ENCODE assay signal across 10 cellular contexts in genomic region chr9:84670801-84671153, GRCh38. TPM values are rescaled to one million over a fixed set of nuclear protein-coding genes. Genes with fewer than 3 reads are reported as not detected.
DNase-seq lines count a peak whose midpoint lies in the region; ATAC-seq, FAIRE-seq and TF ChIP-seq lines count a peak whose summit lies in the region.
"Had no signal": no experiment of that assay in that cellular context is flagged by ENCODE, and none has a peak within 500 bp of the region (broad histone marks: within the 10 kb centered on the region; RNA-seq: fewer than 3 reads in every experiment).

No MANE protein-coding gene starts in this region.

- no peak overlapping the region for H2AFZ ChIP-seq in H9 (ENCODE audit: low read length)
- no peak overlapping the region for H2AFZ ChIP-seq in GM12878 (ENCODE audit: control insufficient read depth, low read depth, low read length)
- no peak overlapping the region for H2AFZ ChIP-seq in Karpas-422 (ENCODE audit: low read length)

- no peak overlapping the region for H3T11ph ChIP-seq in H9 (ENCODE audit: low read length)

- no peaks in the 10 kb centered on the region for H3K36me3 ChIP-seq in GM12878 (ENCODE audit: control insufficient read depth in 2 of 2, insufficient read depth in 2 of 2, low read length in 1 of 2)
- no peaks in the 10 kb centered on the region for H3K36me3 ChIP-seq in kidney epithelial cell (ENCODE audit: control insufficient read depth, insufficient read depth, low read length)
- no peaks in the 10 kb centered on the region for H3K36me3 ChIP-seq in spleen
- H3K36me3 ChIP-seq in Karpas-422 (ENCODE audit: insufficient read depth, low read length): no peaks in the 10 kb centered on the region
- H3K36me3 ChIP-seq: adrenal gland had no signal

- no peak overlapping the region for H4K5ac ChIP-seq in H9 (ENCODE audit: insufficient read length, low read depth, low read length)

- H3K79me1 ChIP-seq in H9 (ENCODE audit: insufficient read depth, low read depth, low read length, poor library complexity, severe bottlenecking): no peaks in the 10 kb centered on the region

- H3K9ac ChIP-seq in H9 (ENCODE audit: extremely low read depth, insufficient read length, low read length) (no peak overlapping the region), GM12878 (ENCODE audit: control insufficient read depth, insufficient read depth, low read length) (no peak overlapping the region), Karpas-422 (ENCODE audit: low read length) (no peak overlapping the region)

- TF ChIP-seq POLR2A in GM12878 (IDR thresholded peaks at IDR 0.05; ENCODE audit: low read depth, low read length) (no peak), spleen (IDR thresholded peaks at IDR 0.05) (no peak)

- H3K4me1 ChIP-seq in H9 (ENCODE audit: insufficient read depth, low read length): no peaks in the 10 kb centered on the region
- H3K4me1 ChIP-seq in GM12878 (ENCODE audit: control insufficient read depth, insufficient read depth, low read length): peaks cover 4% of the 10 kb centered on the region; the same call in 1 of the 2 replicates
- H3K4me1 ChIP-seq in spleen: peaks cover 16 to 38% (median 34%) of the 10 kb centered on the region in 6 donors
- H3K4me1 ChIP-seq in Karpas-422 (ENCODE audit: low read length): no peaks in the 10 kb centered on the region

- BruUV-seq in GM12878 (replicated peaks; lab: Mats Ljungman, UMichigan): no TSS peak

- no peak overlapping the region for H3K27ac Mint-ChIP-seq in H9

- ATAC-seq in GM12878 (no peak), GM21529 (IDR thresholded peaks at IDR 0.05; ENCODE audit: unreplicated experiment) (no peak)

- RAD21 ChIA-PET in GM12878 (lab: Charles Lee; ENCODE audit: unreplicated experiment): interaction anchor here (1.9 kb wide), 1 partner anchor 110 kb away, joined by 5 read pairs; no protein-coding TSS in a partner anchor

- H3K56ac ChIP-seq in H9 (ENCODE audit: insufficient read length, low read depth, low read length): no peak overlapping the region

- TF ChIP-seq EP300 in GM12878 (IDR thresholded peaks at IDR 0.05; ENCODE audit: borderline replicate concordance in 1 of 2, control insufficient read depth in 1 of 2, low read depth in 2 of 2, low read length in 2 of 2): no peak

- no peak overlapping the region for H2BK12ac ChIP-seq in H9 (ENCODE audit: insufficient read length, low read depth, low read length)

- H3K9me3 ChIP-seq in H9 (ENCODE audit: control insufficient read depth, low read depth, low read length) (no peaks in the 10 kb centered on the region), GM12878 (replicated peaks; ENCODE audit: control insufficient read depth, insufficient read depth, low read length) (no peaks in the 10 kb centered on the region), spleen (peaks cover 0 to under 1% (median 0%) of the 10 kb centered on the region in 8 donors), Karpas-422 (ENCODE audit: low read length) (no peaks in the 10 kb centered on the region)
- H3K9me3 ChIP-seq: adrenal gland had no signal

- peak overlapping the region; percentile 56 to 75 for H3K4me3 Mint-ChIP-seq in H9

- no peaks in the 10 kb centered on the region for H3K9me3 Mint-ChIP-seq in H9

- peaks cover 21 to 23% of the 10 kb centered on the region in 2 experiments for H3K4me1 Mint-ChIP-seq in H9

- H3K79me2 ChIP-seq in H9 (ENCODE audit: insufficient read depth, low read length) (no peaks in the 10 kb centered on the region), GM12878 (ENCODE audit: control insufficient read depth, insufficient read depth, low read length) (no peaks in the 10 kb centered on the region), Karpas-422 (ENCODE audit: low read length) (no peaks in the 10 kb centered on the region)

- no peak overlapping the region for H2BK20ac ChIP-seq in H9 (ENCODE audit: low read depth, low read length, poor library complexity, severe bottlenecking)

- SMC1A ChIA-PET in GM12878 (lab: Charles Lee; ENCODE audit: uncharacterized antibody, unreplicated experiment): interaction anchor here (1.0 to 1.8 kb wide), 2 partner anchors 23 to 110 kb away, joined by 3 to 4 read pairs; no protein-coding TSS in a partner anchor

- TF ChIP-seq CTCF in H9 (conservative IDR thresholded peaks at IDR 0.05) (no peak; the same call in 2 of the 3 replicates), GM12878 (IDR thresholded peaks at IDR 0.05 in 2 of 3, conservative IDR thresholded peaks at IDR 0.05 in 1 of 3; ENCODE audit: control insufficient read depth in 2 of 3, extremely low read depth in 1 of 3, insufficient read depth in 1 of 3, low read depth in 3 of 3, low read length in 3 of 3) (no peak), kidney epithelial cell (IDR thresholded peaks at IDR 0.05; ENCODE audit: insufficient read depth, low read length, poor library complexity, severe bottlenecking) (no peak), spleen (IDR thresholded peaks at IDR 0.05 in 8 of 11, conservative IDR thresholded peaks at IDR 0.05 in 3 of 11) (no peak)

- WGBS in H9 (ENCODE audit: extremely low coverage, insufficient read length, low lambda C conversion rate): no CpG with 5 or more reads among the region's 9 CpGs
- 46% methylated on average over 9 of the region's 9 CpGs for WGBS in GM12878 (ENCODE audit: insufficient coverage, insufficient replicate concordance, low lambda C conversion rate, missing lambda C conversion rate)
- WGBS in spleen, 5 donors: 27 to 41% (median 32%) methylated on average over 5 to 9 of the region's 9 CpGs

- H3K27me3 ChIP-seq in H9 (ENCODE audit: insufficient read depth, low read length) (peaks cover 41% of the 10 kb centered on the region; the same call in 1 of the 2 replicates), GM12878 (replicated peaks in 1 of 2; ENCODE audit: control insufficient read depth in 2 of 2, insufficient read depth in 2 of 2, low read length in 1 of 2) (peaks cover 5 to 11% of the 10 kb centered on the region in 2 experiments; a peak in 3 of 4 replicates), kidney epithelial cell (ENCODE audit: control insufficient read depth, insufficient read depth, low read length) (peaks cover 23% of the 10 kb centered on the region), spleen (replicated peaks in 1 of 7) (peaks cover 0 to 81% (median 32%) of the 10 kb centered on the region in 7 donors), Karpas-422 (ENCODE audit: low read length) (no peaks in the 10 kb centered on the region)

- H4K20me1 ChIP-seq in H9 (ENCODE audit: control insufficient read depth, insufficient read depth, insufficient read length) (no peaks in the 10 kb centered on the region), GM12878 (ENCODE audit: control insufficient read depth, insufficient read depth) (no peaks in the 10 kb centered on the region; the same call in 1 of the 2 replicates), Karpas-422 (ENCODE audit: insufficient read depth, low read depth, low read length) (no peaks in the 10 kb centered on the region)

- no peak for TF ChIP-seq RAD21 in GM12878 (IDR thresholded peaks at IDR 0.05; ENCODE audit: insufficient read depth, low read depth, low read length)

- no peak overlapping the region for H3K23ac ChIP-seq in H9 (ENCODE audit: insufficient read length, low read depth, low read length)

- H2BK5ac ChIP-seq in H9 (ENCODE audit: insufficient read length, low read length): no peak overlapping the region

- no peak overlapping the region for H2BK15ac ChIP-seq in H9 (ENCODE audit: low read depth, low read length)

- H3K4me2 ChIP-seq in H9 (ENCODE audit: insufficient read depth, insufficient read length, low read length) (peak overlapping the region; percentile 65), GM12878 (ENCODE audit: control insufficient read depth, insufficient read depth) (peak overlapping the region; percentile 93; the same call in 1 of the 2 replicates), Karpas-422 (ENCODE audit: low read depth, low read length, poor library complexity, severe bottlenecking) (no peak overlapping the region)

- H3K14ac ChIP-seq in H9 (ENCODE audit: insufficient read depth, low read length): no peak overlapping the region

- H3K27ac ChIP-seq in H9 (ENCODE audit: insufficient read length, low read depth, low read length) (no peak overlapping the region), GM12878 (ENCODE audit: control insufficient read depth, insufficient read depth) (no peak overlapping the region), spleen (peak overlapping the region in 5 of 8 donors; percentile 29 to 74 (median 48)), Karpas-422 (ENCODE audit: low read length) (no peak overlapping the region)

- H3K9me2 ChIP-seq in Karpas-422 (replicated peaks; ENCODE audit: insufficient read depth, low read length): no peaks in the 10 kb centered on the region

- POLR2A ChIA-PET in GM12878 (lab: Charles Lee): no interaction called here
- POLR2A ChIA-PET in HEK293T (lab: Yijun Ruan, JAX): no interaction called here

- no peak overlapping the region for H4K8ac ChIP-seq in H9 (replicated peaks; ENCODE audit: insufficient read length, low read depth, low read length)

- intact Hi-C loops in GM12878 (cut with micrococcal nuclease; ENCODE audit: unreplicated experiment) (no loop called here), spleen (cut with DNase I; ENCODE audit: low total_unique reads) (no loop called here)

- DNase-seq in H9: no peak
- no peak for DNase-seq in GM12878 (ENCODE audit: low read depth, low spot score)
- no peak for DNase-seq in kidney epithelial cell (ENCODE audit: low read depth)
- no peak for DNase-seq in spleen
- no peak for DNase-seq in Karpas-422
- DNase-seq in HEK293T (ENCODE audit: extremely low spot score): no peak
- DNase-seq in stimulated activated CD4-positive, alpha-beta T cell treated with anti-CD3 and anti-CD28 coated beads, Interleukin-4, amount 100 ng/mL, for 4 hours: no peak
- DNase-seq: adrenal gland, MV-4-11 had no signal

- FAIRE-seq in GM12878 (lab: Jason Lieb, UNC): no peak

- peaks cover 29% of the 10 kb centered on the region for H3K23me2 ChIP-seq in H9 (ENCODE audit: insufficient read length, low read depth, low read length, poor library complexity, severe bottlenecking)

- peaks cover 89% of the 10 kb centered on the region for H3K27me3 Mint-ChIP-seq in H9 (ENCODE audit: low read depth)

- CTCF ChIA-PET in GM12878 (lab: Yijun Ruan, JAX) (no interaction called here), HEK293T (lab: Yijun Ruan, JAX) (no interaction called here)

- H2AK5ac ChIP-seq in H9 (ENCODE audit: insufficient read length, low read length): no peak overlapping the region

- in situ Hi-C loops in GM12878 (cut with MboI): loop anchor here (10.0 kb wide), 2 partner anchors 274 to 594 kb away; no protein-coding TSS in a partner anchor

- no peak overlapping the region for H3K18ac ChIP-seq in H9 (ENCODE audit: insufficient read length, low read depth, low read length)

- H3K4me3 ChIP-seq in GM12878 (peak overlapping the region; percentile 13; the same call in 1 of the 2 replicates), kidney epithelial cell (ENCODE audit: low read depth, low read length) (peak overlapping the region; percentile 34), spleen (peak overlapping the region; percentile 4 to 71 (median 42)), Karpas-422 (ENCODE audit: low read length) (no peak overlapping the region)

- no peak overlapping the region for H4K91ac ChIP-seq in H9 (ENCODE audit: insufficient read length, low read depth, low read length)

- H3K4ac ChIP-seq in H9 (ENCODE audit: low read depth, low read length): no peak overlapping the region

- no peaks in the 10 kb centered on the region for H3K36me3 Mint-ChIP-seq in H9 (ENCODE audit: insufficient read depth in 1 of 3, low read depth in 3 of 3)

- no peak overlapping the region for H2BK120ac ChIP-seq in H9 (ENCODE audit: low read depth, low read length, poor library complexity, severe bottlenecking)

RNA-seq across cellular contexts. Expression of gene NTRK2, which starts 1.2 kb away (rescaled TPM):
- 0.02 TPM in 1 of 2 replicates, not detected in the other for total RNA-seq in H9 (2021)
- total RNA-seq in GM12878 (2013; cell fraction: nucleolus; rRNA removed): 1.0 and 1.1 TPM in 2 replicates
- total RNA-seq in GM12878 (2014; rRNA removed): 0.45 and 0.76 TPM in 2 replicates
- 0.69 and 0.76 TPM in 2 replicates for total RNA-seq in GM12878 (2014; rRNA removed; fragmentation: Illumina TruSeq; extraction: Trizol)
- 0.51 and 0.59 TPM in 2 replicates for total RNA-seq in GM12878 (2021)
- polyA plus RNA-seq in GM12878 (2011; ENCODE audit: low read depth): 0.52 TPM
- polyA plus RNA-seq in GM12878 (2011; rRNA removed): 4.6 TPM in 2 replicates
- polyA plus RNA-seq in GM12878 (2011; cell fraction: cytosol; rRNA removed): 2.4 and 3.1 TPM in 2 replicates
- 3.5 and 3.6 TPM in 2 replicates for polyA plus RNA-seq in GM12878 (2011; cell fraction: nucleus; rRNA removed)
- polyA plus RNA-seq in GM12878 (2012): 0.55 and 1.0 TPM in 2 replicates
- 1.0 TPM in 2 replicates for polyA plus RNA-seq in GM12878 (2014; fragmentation: Illumina TruSeq; extraction: Trizol)
- under 1 TPM; 0.49 to 0.60 TPM for polyA plus RNA-seq in GM12878 (2014; fragmentation: Nextera tagmentation; extraction: Ambion mirVana)
- 0.42 and 0.48 TPM in 2 replicates for polyA plus RNA-seq in GM12878 (2014; rRNA removed)
- polyA plus RNA-seq in GM12878 (2016; fragmentation: Nextera tagmentation; extraction: Ambion mirVana): under 1 TPM; 0.70 to 0.78 TPM
- polyA minus RNA-seq in GM12878 (2011; rRNA and poly(A)+ RNA removed): 4.7 and 5.9 TPM in 2 replicates
- polyA minus RNA-seq in GM12878 (2011; cell fraction: cytosol; rRNA and poly(A)+ RNA removed): 0.53 and 1.2 TPM in 2 replicates
- 4.0 and 5.7 TPM in 2 replicates for polyA minus RNA-seq in GM12878 (2011; cell fraction: nucleus; rRNA and poly(A)+ RNA removed)
- 0.96 and 1.5 TPM in 2 replicates for total RNA-seq in kidney epithelial cell
- 10 to 100 TPM in 5 of 7 donors, 1 to 10 TPM in 2; 4.2 to 22.7 (median 11.5) TPM for total RNA-seq in spleen
- polyA plus RNA-seq in spleen: 1 to 10 TPM in 1 of 3 donors, under 1 TPM in 2; 0.63 to 1.3 (median 0.70) TPM
- not detected in 2 replicates for total RNA-seq in Karpas-422 (2014; rRNA removed; shearing (Covaris generic); ENCODE audit: low replicate concordance)

Comparison
In these comparisons a context has a peak if more than half of its experiments do, and no peak if none do; other contexts are left out.
1. H3K27ac ChIP-seq: peak in spleen (5 of 8); none in H9 (single experiment), GM12878 (single experiment) and Karpas-422 (single experiment).